In the genomic region with DNA sequence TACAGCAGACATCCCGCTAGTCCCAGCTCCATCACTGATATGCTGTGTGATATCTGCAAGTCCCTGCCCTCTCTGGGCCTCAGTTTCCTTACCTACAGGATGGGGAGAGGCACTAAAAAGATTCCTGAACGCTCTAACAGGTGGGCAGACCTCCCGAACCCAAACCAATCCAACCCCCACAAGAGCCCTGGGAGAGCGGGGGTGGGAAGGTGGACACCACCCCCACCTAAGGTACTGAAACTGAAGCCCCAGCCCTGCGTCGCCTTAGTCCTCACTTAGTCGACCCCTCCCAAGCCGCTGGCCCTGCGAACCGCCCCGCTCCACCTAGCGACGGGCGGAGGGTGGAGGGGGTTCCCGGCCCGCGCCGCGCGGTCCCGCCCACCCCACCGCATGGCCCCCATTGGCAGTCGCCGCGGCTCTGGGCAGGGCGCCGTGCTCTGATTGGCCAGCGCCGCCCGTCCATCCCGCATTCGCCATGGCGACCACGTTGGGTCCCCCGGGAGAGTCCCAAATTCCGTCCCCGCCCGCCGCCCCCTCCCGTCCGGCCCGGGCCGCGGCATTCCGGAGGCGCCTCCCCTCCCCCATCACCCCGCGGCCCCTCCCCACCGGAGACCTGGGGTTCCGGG, we compare ENCODE assay signal across 8 cellular contexts. TPM values are rescaled to one million over a fixed set of nuclear protein-coding genes. Genes with fewer than 3 reads are reported as not detected.
A peak's percentile ranks its signal among the peaks of the same experiment; 100 is the strongest.
DNase-seq lines count a peak whose midpoint lies in the region; ATAC-seq and TF ChIP-seq lines count a peak whose summit lies in the region.

No MANE protein-coding gene starts in this region.

- peak overlapping the region in 5 of 7 donors; percentile 37 to 83 (median 53) for H3K27ac Mint-ChIP-seq in CD14-positive monocyte

- peak overlapping the region; percentile 70 to 86 for H3K4me3 Mint-ChIP-seq in CD14-positive monocyte

- peaks cover 81 to 97% (median 86%) of the 10 kb centered on the region in 3 donors for H3K27me3 Mint-ChIP-seq in CD14-positive monocyte (ENCODE audit: low read depth in 3 of 3)

- H3K9me3 Mint-ChIP-seq in CD14-positive monocyte, result peaks cover 0 to 20% (median 6%) of the 10 kb centered on the region in 7 donors

- H3K9me3 ChIP-seq in NT2/D1 (ENCODE audit: insufficient read depth, low read length) (no peaks in the 10 kb centered on the region), mononuclear cell (ENCODE audit: low read depth, low read length) (no peaks in the 10 kb centered on the region)

- DNase-seq in CD14-positive monocyte (ENCODE audit: low spot score) (peak; percentile 73), NT2/D1 (ENCODE audit: low read depth, low spot score) (peak; percentile 93), epidermal melanocyte (ENCODE audit: insufficient read length, low spot score) (peak; percentile 99)
- DNase-seq in activated CD8-positive, alpha-beta memory T cell treated with anti-CD3 and anti-CD28 coated beads, Interleukin-2, amount 50 U/mL, for 4 hours, result peak; percentile 94
- peak; percentile 92 to 97 for DNase-seq in stimulated activated CD8-positive, alpha-beta memory T cell treated with anti-CD3 and anti-CD28 coated beads, Interleukin-15, amount 100 ng/mL, for 48 hours (ENCODE audit: low read depth in 2 of 2)

- H3K4me3 ChIP-seq in NT2/D1 (ENCODE audit: insufficient read length, low read depth) (peak overlapping the region; percentile 60), mononuclear cell (ENCODE audit: low read length) (peak overlapping the region; percentile 47)

- ATAC-seq in GM19372 (IDR thresholded peaks at IDR 0.05; ENCODE audit: low read depth, unreplicated experiment), result peak; percentile 70
- peak; percentile 52 for ATAC-seq in HG03520 (IDR thresholded peaks at IDR 0.05; ENCODE audit: unreplicated experiment)

- H3K36me3 Mint-ChIP-seq in CD14-positive monocyte, result peaks cover 4 to 5% of the 10 kb centered on the region in 2 donors

- H3K4me1 Mint-ChIP-seq in CD14-positive monocyte, result peaks cover 50% of the 10 kb centered on the region

- peaks cover 44% of the 10 kb centered on the region for H3K4me1 ChIP-seq in NT2/D1 (ENCODE audit: insufficient read depth, insufficient read length)
- H3K4me1 ChIP-seq in mononuclear cell (ENCODE audit: insufficient read depth, low read length), result peaks cover 88% of the 10 kb centered on the region

- no peaks in the 10 kb centered on the region for H3K27me3 ChIP-seq in NT2/D1 (ENCODE audit: insufficient read depth, insufficient read length)
- peaks cover 17% of the 10 kb centered on the region for H3K27me3 ChIP-seq in mononuclear cell (ENCODE audit: insufficient read depth, low read length)

- H3K36me3 ChIP-seq in NT2/D1 (ENCODE audit: insufficient read depth, insufficient read length, low read length), result peaks cover 16% of the 10 kb centered on the region

- intact Hi-C loops in CD14-positive monocyte (cut with micrococcal nuclease), result no loop called here

- H3K9ac ChIP-seq in NT2/D1 (ENCODE audit: insufficient read length, low read depth), result peak overlapping the region; percentile 87

- TF ChIP-seq CTCF in CD14-positive monocyte (IDR thresholded peaks at IDR 0.05), result no peak

RNA-seq across cellular contexts. Expression of gene CCDC102A, which starts 0.6 kb away (rescaled TPM):
- not detected for polyA plus RNA-seq in CD14-positive monocyte
- 1.9 TPM for total RNA-seq in mononuclear cell

RNA-seq across cellular contexts. Expression of gene ADGRG5, which starts 6.7 kb away (rescaled TPM):
- 1 to 10 TPM in 1 of 2 donors, under 1 TPM in 1; 0.97 to 1.2 TPM for polyA plus RNA-seq in CD14-positive monocyte
- 1.8 TPM for total RNA-seq in mononuclear cell

RNA-seq across cellular contexts. Expression of gene DOK4, which starts 49.5 kb away (rescaled TPM):
- polyA plus RNA-seq in CD14-positive monocyte, result under 1 TPM in 1 of 2 donors, not detected in 1; 0.09 TPM
- 0.94 TPM for total RNA-seq in mononuclear cell

Comparison
In these comparisons a context has a peak if more than half of its experiments do, and no peak if none do; other contexts are left out.
1. Peak in every context shown above with its lines: DNase-seq, ATAC-seq and H3K4me3 ChIP-seq.